In the genomic region with DNA sequence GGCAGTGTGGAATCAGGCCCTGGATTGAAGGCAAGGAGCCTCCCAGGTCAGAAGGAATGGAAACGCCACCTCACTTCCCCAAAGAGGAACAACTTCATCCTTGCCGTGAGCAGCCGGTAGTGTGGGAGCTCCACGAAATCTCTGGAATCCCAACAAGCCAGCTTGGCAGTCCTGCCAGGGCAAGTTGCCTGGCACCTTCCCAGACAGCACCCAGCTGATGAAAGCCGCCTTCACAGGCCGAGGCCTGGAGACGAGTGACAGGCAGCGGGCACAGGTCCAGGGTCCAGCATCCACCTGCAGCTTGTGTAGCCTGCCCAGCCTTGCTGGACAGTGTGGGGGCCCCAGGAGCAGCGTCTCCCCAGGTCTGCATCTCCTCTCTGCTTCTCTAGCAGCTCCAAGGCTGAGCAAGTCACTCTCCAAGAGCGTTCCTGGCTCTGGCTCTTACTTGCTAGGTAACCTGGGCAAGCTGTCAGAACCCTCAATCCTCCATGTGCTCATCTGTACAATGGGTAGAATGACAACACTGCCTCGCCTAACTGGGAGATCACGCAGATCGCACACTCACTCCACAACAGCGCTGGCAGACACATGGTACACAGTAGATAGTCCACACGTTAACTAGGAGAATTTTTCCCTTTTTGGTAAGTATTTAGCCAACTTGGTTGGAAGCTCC, we compare ENCODE assay signal across 13 cellular contexts. TPM values are rescaled to one million over a fixed set of nuclear protein-coding genes. Genes with fewer than 3 reads are reported as not detected.
DNase-seq lines count a peak whose midpoint lies in the region; ATAC-seq and TF ChIP-seq lines count a peak whose summit lies in the region.
"Had no signal": no experiment of that assay in that cellular context is flagged by ENCODE, and none has a peak within 500 bp of the region (broad histone marks: within the 10 kb centered on the region; RNA-seq: fewer than 3 reads in every experiment).

No MANE protein-coding gene starts in this region.

- H3K4me3 ChIP-seq in left lung (no peak overlapping the region), testis (no peak overlapping the region)
- H3K4me3 ChIP-seq: neural progenitor cell, tibial artery had no signal

- H3K9me3 ChIP-seq in left lung (no peaks in the 10 kb centered on the region), testis (no peaks in the 10 kb centered on the region)
- H3K9me3 ChIP-seq: tibial artery had no signal

- H3K27ac ChIP-seq in left lung (no peak overlapping the region), testis (no peak overlapping the region)
- H3K27ac ChIP-seq: HL-60, neural progenitor cell, tibial artery had no signal

- WGBS in testis, 2 donors, result 76 to 87% methylated on average over 4 to 15 of the region's 15 CpGs

- peaks cover 40% of the 10 kb centered on the region for H3K4me1 Mint-ChIP-seq in activated CD4-positive, alpha-beta T cell treated with anti-CD3 and anti-CD28 coated beads, Interleukin-2, amount 10 ng/mL, durations not matched to agents 7 days and 5 days

- DNase-seq in activated CD4-positive, alpha-beta T cell treated with anti-CD3 and anti-CD28 coated beads, Interleukin-2, amount 10 ng/mL, durations not matched to agents 7 days and 5 days, result no peak
- DNase-seq in activated CD4-positive, alpha-beta T cell treated with anti-CD3 and anti-CD28 coated beads for 1 hour, result no peak
- DNase-seq in cerebellar nuclear complex (lab: John Stamatoyannopoulos, UW) (peak; percentile 17 to 24), left lung (peak in 1 of 2 donors; percentile 83), testis (peak; percentile 87), NCI-H510A (lab: John Stamatoyannopoulos, UW) (no peak), HCEC 1CT (no peak)
- DNase-seq: activated T-cell treated with anti-CD3 and anti-CD28 coated beads, Interleukin-2, amount 50 U/mL, for 48 hours; NCI-H1436; tibial artery had no signal

- no peak for TF ChIP-seq POLR2A in testis (IDR thresholded peaks at IDR 0.05)

- POLR2A ChIA-PET in activated CD4-positive, alpha-beta T cell treated with anti-CD3 and anti-CD28 coated beads, Interleukin-2, amount 10 ng/mL, durations not matched to agents 7 days and 5 days (lab: Charles Lee), result interaction anchor here (1.1 kb wide), 1 partner anchor 43 kb away, joined by 3 read pairs; a partner anchor contains a TSS

- H3K4me1 ChIP-seq in left lung, result peaks cover 8 to 31% of the 10 kb centered on the region in 2 donors
- peaks cover 31% of the 10 kb centered on the region for H3K4me1 ChIP-seq in testis

- H3K27ac Mint-ChIP-seq in activated CD4-positive, alpha-beta T cell treated with anti-CD3 and anti-CD28 coated beads, Interleukin-2, amount 10 ng/mL, durations not matched to agents 7 days and 5 days, result peak overlapping the region; percentile 14
- H3K27ac Mint-ChIP-seq: neural progenitor cell had no signal

- H3K27me3 ChIP-seq in left lung (no peaks in the 10 kb centered on the region), testis (no peaks in the 10 kb centered on the region)
- H3K27me3 ChIP-seq: neural progenitor cell, tibial artery had no signal

- ATAC-seq in left lung (peak; percentile 47), GM19324 (IDR thresholded peaks at IDR 0.05; ENCODE audit: low FRiP score, unreplicated experiment) (no peak)

- no peaks in the 10 kb centered on the region for H3K27me3 Mint-ChIP-seq in activated CD4-positive, alpha-beta T cell treated with anti-CD3 and anti-CD28 coated beads, Interleukin-2, amount 10 ng/mL, durations not matched to agents 7 days and 5 days

- H3K9me3 Mint-ChIP-seq in activated CD4-positive, alpha-beta T cell treated with anti-CD3 and anti-CD28 coated beads, Interleukin-2, amount 10 ng/mL, durations not matched to agents 7 days and 5 days, result no peaks in the 10 kb centered on the region
- H3K9me3 Mint-ChIP-seq: neural progenitor cell had no signal

- TF ChIP-seq CTCF in left lung (IDR thresholded peaks at IDR 0.05) (no peak), testis (IDR thresholded peaks at IDR 0.05) (no peak)

- peaks cover 5% of the 10 kb centered on the region for H3K36me3 Mint-ChIP-seq in activated CD4-positive, alpha-beta T cell treated with anti-CD3 and anti-CD28 coated beads, Interleukin-2, amount 10 ng/mL, durations not matched to agents 7 days and 5 days (ENCODE audit: low read depth)
- H3K36me3 Mint-ChIP-seq: neural progenitor cell had no signal

- no peaks in the 10 kb centered on the region for H3K36me3 ChIP-seq in left lung
- no peaks in the 10 kb centered on the region for H3K36me3 ChIP-seq in testis (ENCODE audit: low read depth, missing control alignments)
- H3K36me3 ChIP-seq: neural progenitor cell, tibial artery had no signal

- intact Hi-C loops in left lung (cut with DNase I), result no loop called here
- intact Hi-C loops in testis (cut with DNase I; ENCODE audit: low total_unique reads), result no loop called here

- CTCF ChIA-PET in activated CD4-positive, alpha-beta T cell treated with anti-CD3 and anti-CD28 coated beads, Interleukin-2, amount 10 ng/mL, durations not matched to agents 7 days and 5 days (lab: Charles Lee), result interaction anchor here (1.0 to 3.1 kb wide), 3 partner anchors 10 to 54 kb away, joined by 3 to 12 read pairs (median 4); no protein-coding TSS in a partner anchor

- H3K4me3 Mint-ChIP-seq in activated CD4-positive, alpha-beta T cell treated with anti-CD3 and anti-CD28 coated beads, Interleukin-2, amount 10 ng/mL, durations not matched to agents 7 days and 5 days, result no peak overlapping the region

RNA-seq across cellular contexts. Expression of a gene that starts 43.0 kb away (rescaled TPM):
- 100 to 1,000 TPM; 101 TPM for total RNA-seq in activated CD4-positive, alpha-beta T cell treated with anti-CD3 and anti-CD28 coated beads, Interleukin-2, amount 10 ng/mL, durations not matched to agents 7 days and 5 days
- total RNA-seq in left lung (10 to 100 TPM; 28.8 to 30.1 TPM), testis (10 to 100 TPM; 50.3 to 52.5 TPM)
- 72.8 TPM for polyA plus RNA-seq in testis (ENCODE audit: insufficient read depth, low read depth, low replicate concordance)

Comparison
In these comparisons a context has a peak if more than half of its experiments do, and no peak if none do; other contexts are left out.
1. DNase-seq: peak in cerebellar nuclear complex (2 of 2) and testis (single experiment); none in activated CD4-positive, alpha-beta T cell treated with anti-CD3 and anti-CD28 coated beads, Interleukin-2, amount 10 ng/mL, durations not matched to agents 7 days and 5 days (single experiment), activated CD4-positive, alpha-beta T cell treated with anti-CD3 and anti-CD28 coated beads for 1 hour (single experiment), NCI-H510A (single experiment) and HCEC 1CT (single experiment).